ENCODE assay signal across 8 cellular contexts in the genomic region with DNA sequence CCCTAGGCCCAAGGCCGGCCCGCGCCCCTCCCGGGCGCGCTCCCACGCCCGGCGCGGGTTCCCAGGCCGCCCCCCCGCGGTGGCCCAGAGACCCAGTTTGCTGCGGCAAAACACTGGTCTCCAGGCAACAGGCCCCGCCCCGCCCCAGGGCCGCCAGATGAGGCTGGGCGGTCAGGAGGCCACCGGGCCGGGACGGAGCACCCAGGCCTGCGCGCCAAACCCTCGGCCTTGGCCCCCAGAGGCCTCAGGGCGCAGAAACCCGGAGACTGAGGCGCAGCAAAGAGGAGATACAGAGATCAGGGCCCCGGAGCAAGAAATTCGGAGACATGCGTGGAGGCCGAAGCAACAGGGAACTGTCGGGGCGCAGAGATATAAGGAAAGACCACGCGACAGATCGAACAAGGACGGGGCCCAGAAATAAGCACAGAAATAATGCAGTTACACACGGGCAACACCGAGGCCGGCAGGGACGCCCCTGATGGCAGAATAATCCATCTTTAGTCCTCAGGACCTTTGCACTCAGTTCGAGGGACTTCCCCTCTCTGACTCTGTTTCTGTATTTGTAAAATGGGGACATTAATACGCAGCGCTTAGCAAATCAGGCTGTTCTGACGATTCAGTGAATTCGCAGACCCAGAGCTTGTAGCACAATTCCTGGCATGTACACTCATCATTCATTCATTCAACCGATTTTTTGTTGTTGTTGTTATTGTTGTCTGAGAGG. TPM values are rescaled to one million over a fixed set of nuclear protein-coding genes. Genes with fewer than 3 reads are reported as not detected.
DNase-seq lines count a peak whose midpoint lies in the region; ATAC-seq and TF ChIP-seq lines count a peak whose summit lies in the region.

No MANE protein-coding gene starts in this region.

- H3K9me3 ChIP-seq in BE2C, result no peaks in the 10 kb centered on the region

- no peaks in the 10 kb centered on the region for H3K36me3 ChIP-seq in BE2C

- peak; percentile 95 for DNase-seq in BE2C
- DNase-seq in LNCaP clone FGC (ENCODE audit: low read depth), result no peak
- peak; percentile 72 for DNase-seq in T1000 (lab: John Stamatoyannopoulos, UW)
- peak; percentile 96 for DNase-seq in astrocyte of the hippocampus (ENCODE audit: low read depth, low spot score)
- peak; percentile 89 for DNase-seq in hepatic stellate cell (ENCODE audit: low spot score)
- DNase-seq in putamen (ENCODE audit: low spot score), result peak; percentile 85

- TF ChIP-seq CTCF in BE2C (IDR thresholded peaks at IDR 0.05; ENCODE audit: low read depth, low read length) (no peak), LNCaP clone FGC (IDR thresholded peaks at IDR 0.05; ENCODE audit: control insufficient read depth, extremely low read depth, insufficient read depth) (no peak)

- ATAC-seq in HG03025 (IDR thresholded peaks at IDR 0.05; ENCODE audit: low FRiP score, unreplicated experiment), result no peak

- H3K4me3 ChIP-seq in BE2C (ENCODE audit: low read depth, low read length) (peak overlapping the region; percentile 47), LNCaP clone FGC (ENCODE audit: low read depth, low read length) (peak overlapping the region; percentile 25)

- TF ChIP-seq POLR2A in GM19099 (IDR thresholded peaks at IDR 0.05; ENCODE audit: extremely low read depth, insufficient read length, low read depth), result peak; percentile 58

- H3K4me1 ChIP-seq in BE2C, result 0 out of 2 replicates have a peak, but pooled peaks cover 2% of the 10 kb centered on the region

- no peaks in the 10 kb centered on the region for H3K27me3 ChIP-seq in BE2C

RNA-seq across cellular contexts. Expression of gene ERCC1, which starts 20.8 kb away (rescaled TPM):
- polyA plus RNA-seq in BE2C (2012; ENCODE audit: insufficient read depth, insufficient read length, low read depth), result 120 TPM

RNA-seq across cellular contexts. Expression of gene FOSB, which starts 23.3 kb away (rescaled TPM):
- 1.1 TPM for polyA plus RNA-seq in BE2C (2012; ENCODE audit: insufficient read depth, insufficient read length, low read depth)

RNA-seq across cellular contexts. Expression of gene POLR1G, which starts 38.0 kb away (rescaled TPM):
- 16.9 TPM for polyA plus RNA-seq in BE2C (2012; ENCODE audit: insufficient read depth, insufficient read length, low read depth)

RNA-seq across cellular contexts. Expression of gene PPP1R13L, which starts 39.6 kb away (rescaled TPM):
- 0.77 TPM for polyA plus RNA-seq in BE2C (2012; ENCODE audit: insufficient read depth, insufficient read length, low read depth)

RNA-seq across cellular contexts. Expression of gene RTN2, which starts 52.4 kb away (rescaled TPM):
- polyA plus RNA-seq in BE2C (2012; ENCODE audit: insufficient read depth, insufficient read length, low read depth), result 79.0 TPM
